In genomic region chr11:75429902-75430691, GRCh38 we compare ENCODE assay signal across 1 cellular context.
TF ChIP-seq lines count a peak whose summit lies in the region.

No MANE protein-coding gene starts in this region.

TF ChIP-seq in H1, 55 proteins besides CTCF, POLR2A, EP300 and RAD21:
- TF ChIP-seq KDM5A (IDR thresholded peaks at IDR 0.05; ENCODE audit: low read length) (no peak), BACH1 (IDR thresholded peaks at IDR 0.05; ENCODE audit: low read length) (no peak), SUZ12 (IDR thresholded peaks at IDR 0.05; ENCODE audit: low read length) (peak; percentile 93), EGR1 (IDR thresholded peaks at IDR 0.05; ENCODE audit: borderline replicate concordance, low read depth, low read length) (no peak), POLR2AphosphoS5 (IDR thresholded peaks at IDR 0.05; ENCODE audit: low read depth, low read length) (no peak), KDM1A (IDR thresholded peaks at IDR 0.05; ENCODE audit: borderline replicate concordance, low read length) (no peak), GABPA (IDR thresholded peaks at IDR 0.05; ENCODE audit: borderline replicate concordance, insufficient read depth, low read length) (no peak), BRCA1 (IDR thresholded peaks at IDR 0.05; ENCODE audit: low read depth, low read length) (no peak), SAP30 (IDR thresholded peaks at IDR 0.05; ENCODE audit: insufficient read depth, insufficient replicate concordance, low read length) (no peak), SIN3A (conservative IDR thresholded peaks at IDR 0.05 in 1 of 2, IDR thresholded peaks at IDR 0.05 in 1 of 2; ENCODE audit: low read depth in 1 of 2, low read length in 2 of 2) (peak in 1 of 2 experiments; percentile 33; a peak in 1 of 4 replicates), TCF12 (IDR thresholded peaks at IDR 0.05; ENCODE audit: low read depth, low read length) (0 out of 2 replicates have a peak, but pooled peaks have one; percentile 37), TAF7 (optimal IDR thresholded peaks at IDR 0.05; ENCODE audit: borderline replicate concordance, low read depth, low read length) (no peak), SIX5 (IDR thresholded peaks at IDR 0.05; ENCODE audit: low read depth, low read length) (no peak), HDAC2 (IDR thresholded peaks at IDR 0.05; ENCODE audit: borderline replicate concordance in 1 of 2, low read depth in 2 of 2, low read length in 2 of 2) (no peak), FOSL1 (IDR thresholded peaks at IDR 0.05; ENCODE audit: insufficient read depth, low read depth, low read length) (no peak), CHD1 (IDR thresholded peaks at IDR 0.05; ENCODE audit: low read depth, low read length) (no peak), GTF2F1 (IDR thresholded peaks at IDR 0.05; ENCODE audit: borderline replicate concordance, low read depth, low read length) (peak; percentile 81; the same call in 1 of the 2 replicates), KDM4A (IDR thresholded peaks at IDR 0.05; ENCODE audit: low read depth, low read length, severe bottlenecking) (peak; percentile 67), CEBPB (IDR thresholded peaks at IDR 0.05; ENCODE audit: low read depth, low read length) (no peak), NRF1 (IDR thresholded peaks at IDR 0.05; ENCODE audit: low read depth, low read length) (0 out of 2 replicates have a peak, but pooled peaks have one; percentile 24), SRF (IDR thresholded peaks at IDR 0.05; ENCODE audit: low read depth, low read length) (no peak), TAF1 (IDR thresholded peaks at IDR 0.05; ENCODE audit: low read depth, low read length) (no peak), RBBP5 (IDR thresholded peaks at IDR 0.05; ENCODE audit: borderline replicate concordance, low read depth, low read length) (no peak), YY1 (IDR thresholded peaks at IDR 0.05; ENCODE audit: low read depth, low read length) (no peak), ZNF274 (IDR thresholded peaks at IDR 0.05; ENCODE audit: borderline replicate concordance, extremely low read depth, low read length) (no peak), MAFK (IDR thresholded peaks at IDR 0.05; ENCODE audit: low read depth, low read length) (no peak), RNF2 (IDR thresholded peaks at IDR 0.05; ENCODE audit: borderline replicate concordance, low read depth, low read length, missing control alignments, poor library complexity, severe bottlenecking) (peak; percentile 25), RXRA (IDR thresholded peaks at IDR 0.05; ENCODE audit: insufficient read depth, low read depth, low read length) (no peak), CBX8 (IDR thresholded peaks at IDR 0.05; ENCODE audit: borderline replicate concordance, low read depth, low read length) (no peak), RFX5 (IDR thresholded peaks at IDR 0.05; ENCODE audit: borderline replicate concordance, low read depth, low read length) (no peak), EZH2 (IDR thresholded peaks at IDR 0.05; ENCODE audit: low read depth, low read length, severe bottlenecking) (peak; percentile 89), HDAC6 (IDR thresholded peaks at IDR 0.05; ENCODE audit: low read depth, low read length) (no peak), NANOG (IDR thresholded peaks at IDR 0.05; ENCODE audit: insufficient read depth, low read depth, low read length, poor library complexity, severe bottlenecking) (no peak), POU5F1 (IDR thresholded peaks at IDR 0.05; ENCODE audit: low read depth, low read length) (no peak), SIRT6 (IDR thresholded peaks at IDR 0.05; ENCODE audit: low read length) (no peak), TBP (IDR thresholded peaks at IDR 0.05; ENCODE audit: low read depth, low read length) (no peak), ATF2 (IDR thresholded peaks at IDR 0.05; ENCODE audit: low read length) (no peak), BCL11A (IDR thresholded peaks at IDR 0.05; ENCODE audit: low read depth in 2 of 2, low read length in 2 of 2) (no peak), TEAD4 (IDR thresholded peaks at IDR 0.05; ENCODE audit: low read depth, low read length) (0 out of 2 replicates have a peak, but pooled peaks have one; percentile 2), JUN (IDR thresholded peaks at IDR 0.05; ENCODE audit: low read depth, low read length) (no peak), ASH2L (IDR thresholded peaks at IDR 0.05; ENCODE audit: low read length) (no peak), JUND (IDR thresholded peaks at IDR 0.05; ENCODE audit: low read length) (no peak), SP2 (IDR thresholded peaks at IDR 0.05; ENCODE audit: low read length) (no peak), USF2 (IDR thresholded peaks at IDR 0.05; ENCODE audit: low read length) (no peak), SP1 (IDR thresholded peaks at IDR 0.05; ENCODE audit: low read depth, low read length) (no peak), CTBP2 (IDR thresholded peaks at IDR 0.05; ENCODE audit: borderline replicate concordance, insufficient read depth, insufficient read length, low read length) (no peak), PHF8 (conservative IDR thresholded peaks at IDR 0.05; ENCODE audit: low read depth, low read length) (no peak), CREB1 (IDR thresholded peaks at IDR 0.05) (peak; percentile 33; the same call in 1 of the 2 replicates), CBX5 (IDR thresholded peaks at IDR 0.05; ENCODE audit: low read depth, low read length) (no peak), SP4 (IDR thresholded peaks at IDR 0.05; ENCODE audit: low read length) (no peak), CHD2 (IDR thresholded peaks at IDR 0.05; ENCODE audit: low read length) (no peak), ATF3 (IDR thresholded peaks at IDR 0.05; ENCODE audit: insufficient read depth, low read depth, low read length) (no peak)
- TF ChIP-seq, protein P1, sequence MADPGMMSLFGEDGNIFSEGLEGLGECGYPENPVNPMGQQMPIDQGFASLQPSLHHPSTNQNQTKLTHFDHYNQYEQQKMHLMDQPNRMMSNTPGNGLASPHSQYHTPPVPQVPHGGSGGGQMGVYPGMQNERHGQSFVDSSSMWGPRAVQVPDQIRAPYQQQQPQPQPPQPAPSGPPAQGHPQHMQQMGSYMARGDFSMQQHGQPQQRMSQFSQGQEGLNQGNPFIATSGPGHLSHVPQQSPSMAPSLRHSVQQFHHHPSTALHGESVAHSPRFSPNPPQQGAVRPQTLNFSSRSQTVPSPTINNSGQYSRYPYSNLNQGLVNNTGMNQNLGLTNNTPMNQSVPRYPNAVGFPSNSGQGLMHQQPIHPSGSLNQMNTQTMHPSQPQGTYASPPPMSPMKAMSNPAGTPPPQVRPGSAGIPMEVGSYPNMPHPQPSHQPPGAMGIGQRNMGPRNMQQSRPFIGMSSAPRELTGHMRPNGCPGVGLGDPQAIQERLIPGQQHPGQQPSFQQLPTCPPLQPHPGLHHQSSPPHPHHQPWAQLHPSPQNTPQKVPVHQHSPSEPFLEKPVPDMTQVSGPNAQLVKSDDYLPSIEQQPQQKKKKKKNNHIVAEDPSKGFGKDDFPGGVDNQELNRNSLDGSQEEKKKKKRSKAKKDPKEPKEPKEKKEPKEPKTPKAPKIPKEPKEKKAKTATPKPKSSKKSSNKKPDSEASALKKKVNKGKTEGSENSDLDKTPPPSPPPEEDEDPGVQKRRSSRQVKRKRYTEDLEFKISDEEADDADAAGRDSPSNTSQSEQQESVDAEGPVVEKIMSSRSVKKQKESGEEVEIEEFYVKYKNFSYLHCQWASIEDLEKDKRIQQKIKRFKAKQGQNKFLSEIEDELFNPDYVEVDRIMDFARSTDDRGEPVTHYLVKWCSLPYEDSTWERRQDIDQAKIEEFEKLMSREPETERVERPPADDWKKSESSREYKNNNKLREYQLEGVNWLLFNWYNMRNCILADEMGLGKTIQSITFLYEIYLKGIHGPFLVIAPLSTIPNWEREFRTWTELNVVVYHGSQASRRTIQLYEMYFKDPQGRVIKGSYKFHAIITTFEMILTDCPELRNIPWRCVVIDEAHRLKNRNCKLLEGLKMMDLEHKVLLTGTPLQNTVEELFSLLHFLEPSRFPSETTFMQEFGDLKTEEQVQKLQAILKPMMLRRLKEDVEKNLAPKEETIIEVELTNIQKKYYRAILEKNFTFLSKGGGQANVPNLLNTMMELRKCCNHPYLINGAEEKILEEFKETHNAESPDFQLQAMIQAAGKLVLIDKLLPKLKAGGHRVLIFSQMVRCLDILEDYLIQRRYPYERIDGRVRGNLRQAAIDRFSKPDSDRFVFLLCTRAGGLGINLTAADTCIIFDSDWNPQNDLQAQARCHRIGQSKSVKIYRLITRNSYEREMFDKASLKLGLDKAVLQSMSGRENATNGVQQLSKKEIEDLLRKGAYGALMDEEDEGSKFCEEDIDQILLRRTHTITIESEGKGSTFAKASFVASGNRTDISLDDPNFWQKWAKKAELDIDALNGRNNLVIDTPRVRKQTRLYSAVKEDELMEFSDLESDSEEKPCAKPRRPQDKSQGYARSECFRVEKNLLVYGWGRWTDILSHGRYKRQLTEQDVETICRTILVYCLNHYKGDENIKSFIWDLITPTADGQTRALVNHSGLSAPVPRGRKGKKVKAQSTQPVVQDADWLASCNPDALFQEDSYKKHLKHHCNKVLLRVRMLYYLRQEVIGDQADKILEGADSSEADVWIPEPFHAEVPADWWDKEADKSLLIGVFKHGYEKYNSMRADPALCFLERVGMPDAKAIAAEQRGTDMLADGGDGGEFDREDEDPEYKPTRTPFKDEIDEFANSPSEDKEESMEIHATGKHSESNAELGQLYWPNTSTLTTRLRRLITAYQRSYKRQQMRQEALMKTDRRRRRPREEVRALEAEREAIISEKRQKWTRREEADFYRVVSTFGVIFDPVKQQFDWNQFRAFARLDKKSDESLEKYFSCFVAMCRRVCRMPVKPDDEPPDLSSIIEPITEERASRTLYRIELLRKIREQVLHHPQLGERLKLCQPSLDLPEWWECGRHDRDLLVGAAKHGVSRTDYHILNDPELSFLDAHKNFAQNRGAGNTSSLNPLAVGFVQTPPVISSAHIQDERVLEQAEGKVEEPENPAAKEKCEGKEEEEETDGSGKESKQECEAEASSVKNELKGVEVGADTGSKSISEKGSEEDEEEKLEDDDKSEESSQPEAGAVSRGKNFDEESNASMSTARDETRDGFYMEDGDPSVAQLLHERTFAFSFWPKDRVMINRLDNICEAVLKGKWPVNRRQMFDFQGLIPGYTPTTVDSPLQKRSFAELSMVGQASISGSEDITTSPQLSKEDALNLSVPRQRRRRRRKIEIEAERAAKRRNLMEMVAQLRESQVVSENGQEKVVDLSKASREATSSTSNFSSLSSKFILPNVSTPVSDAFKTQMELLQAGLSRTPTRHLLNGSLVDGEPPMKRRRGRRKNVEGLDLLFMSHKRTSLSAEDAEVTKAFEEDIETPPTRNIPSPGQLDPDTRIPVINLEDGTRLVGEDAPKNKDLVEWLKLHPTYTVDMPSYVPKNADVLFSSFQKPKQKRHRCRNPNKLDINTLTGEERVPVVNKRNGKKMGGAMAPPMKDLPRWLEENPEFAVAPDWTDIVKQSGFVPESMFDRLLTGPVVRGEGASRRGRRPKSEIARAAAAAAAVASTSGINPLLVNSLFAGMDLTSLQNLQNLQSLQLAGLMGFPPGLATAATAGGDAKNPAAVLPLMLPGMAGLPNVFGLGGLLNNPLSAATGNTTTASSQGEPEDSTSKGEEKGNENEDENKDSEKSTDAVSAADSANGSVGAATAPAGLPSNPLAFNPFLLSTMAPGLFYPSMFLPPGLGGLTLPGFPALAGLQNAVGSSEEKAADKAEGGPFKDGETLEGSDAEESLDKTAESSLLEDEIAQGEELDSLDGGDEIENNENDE (IDR thresholded peaks at IDR 0.05; ENCODE audit: insufficient replicate concordance, low read length), result no peak
- TF ChIP-seq, protein P2, sequence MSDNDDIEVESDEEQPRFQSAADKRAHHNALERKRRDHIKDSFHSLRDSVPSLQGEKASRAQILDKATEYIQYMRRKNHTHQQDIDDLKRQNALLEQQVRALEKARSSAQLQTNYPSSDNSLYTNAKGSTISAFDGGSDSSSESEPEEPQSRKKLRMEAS (IDR thresholded peaks at IDR 0.05), result peak; percentile 99
- TF ChIP-seq, protein P3, sequence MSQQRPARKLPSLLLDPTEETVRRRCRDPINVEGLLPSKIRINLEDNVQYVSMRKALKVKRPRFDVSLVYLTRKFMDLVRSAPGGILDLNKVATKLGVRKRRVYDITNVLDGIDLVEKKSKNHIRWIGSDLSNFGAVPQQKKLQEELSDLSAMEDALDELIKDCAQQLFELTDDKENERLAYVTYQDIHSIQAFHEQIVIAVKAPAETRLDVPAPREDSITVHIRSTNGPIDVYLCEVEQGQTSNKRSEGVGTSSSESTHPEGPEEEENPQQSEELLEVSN (IDR thresholded peaks at IDR 0.05), result peak; percentile 83
